In genomic region chr5:115736690-115737005, GRCh38 we compare ENCODE assay signal across 18 cellular contexts.
"Had no signal": no experiment of that assay in that cellular context is flagged by ENCODE, and none has a peak within 500 bp of the region (broad histone marks: within the 10 kb centered on the region; RNA-seq: fewer than 3 reads in every experiment).

No MANE protein-coding gene starts in this region.

- H3K27ac ChIP-seq: foreskin keratinocyte, lower lobe of right lung, spleen, uterus had no signal

- DNase-seq: activated B cell treated with CpG ODN at 0.5 μM for 24 hours; activated CD4-positive, alpha-beta T cell treated with anti-CD3 and anti-CD28 coated beads for 36 hours; activated CD4-positive, alpha-beta T cell treated with anti-CD3 and anti-CD28 coated beads, Interleukin-2, amount 50 U/mL, for 4 hours; activated gamma-delta T cell treated with Interleukin-2 at 50 U/mL for 16 hours; amygdala; erythroblast; foreskin keratinocyte; kidney; lower lobe of right lung; naive thymus-derived CD8-positive, alpha-beta T cell; spleen; stimulated activated CD4-positive, alpha-beta T cell treated with anti-CD3 and anti-CD28 coated beads, Interleukin-4, amount 100 ng/mL, for 1 hour; stimulated activated naive CD4-positive, alpha-beta T cell; T-helper 1 cell; T1000; trophoblast cell; uterus had no signal

- ATAC-seq: foreskin keratinocyte; lower lobe of right lung; naive thymus-derived CD8-positive, alpha-beta T cell had no signal

- FAIRE-seq: kidney had no signal

- H3K36me3 Mint-ChIP-seq: activated naive CD8-positive, alpha-beta T cell; naive thymus-derived CD8-positive, alpha-beta T cell had no signal

- H3K27me3 ChIP-seq: uterus had no signal

- H3K9me3 ChIP-seq: lower lobe of right lung, uterus had no signal

- H3K4me3 Mint-ChIP-seq: activated B cell treated with CpG ODN at 0.5 μM for 24 hours; activated CD4-positive, alpha-beta T cell treated with anti-CD3 and anti-CD28 coated beads for 36 hours; activated naive CD8-positive, alpha-beta T cell; naive thymus-derived CD8-positive, alpha-beta T cell had no signal

- H3K27ac Mint-ChIP-seq: activated B cell treated with CpG ODN at 0.5 μM for 24 hours; activated CD4-positive, alpha-beta T cell treated with anti-CD3 and anti-CD28 coated beads for 36 hours; activated naive CD8-positive, alpha-beta T cell; naive thymus-derived CD8-positive, alpha-beta T cell had no signal

- H3K4me3 ChIP-seq: lower lobe of right lung, spleen, uterus had no signal

- H3K36me3 ChIP-seq: lower lobe of right lung, spleen, uterus had no signal

- H3K4me1 ChIP-seq: foreskin keratinocyte, lower lobe of right lung, spleen, uterus had no signal
